In the genomic region with DNA sequence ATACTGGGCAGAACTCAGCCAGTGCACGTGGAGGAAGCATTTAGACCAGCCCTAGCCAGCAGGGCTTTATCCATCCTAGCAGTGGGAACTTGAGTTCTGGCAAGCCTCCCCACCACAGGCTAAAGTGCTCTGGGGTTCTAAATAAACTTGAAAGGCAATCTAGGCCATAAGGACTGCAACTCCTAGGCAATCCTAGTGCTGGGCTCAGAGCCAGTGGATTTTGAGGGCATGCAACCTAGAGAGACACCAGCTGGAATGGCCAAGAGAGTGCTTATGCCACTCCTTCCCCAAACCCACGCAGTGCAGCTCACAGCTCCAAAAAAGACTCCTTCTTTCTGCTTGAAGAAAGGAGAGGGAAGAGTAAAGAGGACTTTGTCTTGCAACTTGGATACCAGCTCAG, we compare ENCODE assay signal across 26 cellular contexts.
A peak's percentile ranks its signal among the peaks of the same experiment; 100 is the strongest.
DNase-seq lines count a peak whose midpoint lies in the region; ATAC-seq lines count a peak whose summit lies in the region.
"Had no signal": no experiment of that assay in that cellular context is flagged by ENCODE, and none has a peak within 500 bp of the region (broad histone marks: within the 10 kb centered on the region; RNA-seq: fewer than 3 reads in every experiment).

No MANE protein-coding gene starts in this region.

- no peaks in the 10 kb centered on the region for H3K27me3 Mint-ChIP-seq in activated CD4-positive, alpha-beta memory T cell treated with anti-CD3 and anti-CD28 coated beads, Interleukin-2, amount 10 ng/mL, durations not matched to agents 7 days and 5 days
- H3K27me3 Mint-ChIP-seq: CD4-positive, alpha-beta T cell; IgD-negative memory B cell; T-cell had no signal

- peak; percentile 16 for ATAC-seq in Right ventricle myocardium superior (ENCODE audit: poor library complexity)
- ATAC-seq in right cardiac atrium = no peak
- ATAC-seq: A549, HCT116, PC-3, T-cell had no signal

- WGBS in right cardiac atrium = 93% methylated on average over 2 of the region's 2 CpGs

- intact Hi-C loops in Right ventricle myocardium superior (cut with DNase I) = no loop called here
- intact Hi-C loops in right cardiac atrium (cut with DNase I) = no loop called here

- CTCF ChIA-PET in activated CD4-positive, alpha-beta memory T cell treated with anti-CD3 and anti-CD28 coated beads, Interleukin-2, amount 10 ng/mL, durations not matched to agents 7 days and 5 days (lab: Charles Lee) = no interaction called here

- no peak overlapping the region for H3K27ac Mint-ChIP-seq in activated CD4-positive, alpha-beta memory T cell treated with anti-CD3 and anti-CD28 coated beads, Interleukin-2, amount 10 ng/mL, durations not matched to agents 7 days and 5 days
- H3K27ac Mint-ChIP-seq: CD4-positive, alpha-beta T cell; IgD-negative memory B cell; T-cell had no signal

- no peak for DNase-seq in Right ventricle myocardium superior
- no peak for DNase-seq in right cardiac atrium
- peak; percentile 41 for DNase-seq in DMS79 (lab: John Stamatoyannopoulos, UW)
- DNase-seq in NCI-H446 treated with DMSO at 0.1 percent for 48 hours (lab: John Stamatoyannopoulos, UW) = peak; percentile 89
- peak; percentile 44 for DNase-seq in myocyte (ENCODE audit: low read depth)
- DNase-seq in stimulated activated naive CD4-positive, alpha-beta T cell treated with Interleukin-2 at 50 U/mL for 16 hours (lab: John Stamatoyannopoulos, UW) = no peak
- no peak for DNase-seq in activated CD4-positive, alpha-beta memory T cell treated with anti-CD3 and anti-CD28 coated beads, Interleukin-2, amount 10 ng/mL, durations not matched to agents 7 days and 5 days
- DNase-seq: AML-193; CD4-positive, alpha-beta T cell; NCI-H1092; NCI-H1417 treated with DMSO at 0.1 percent for 48 hours; NCI-H187 treated with DMSO at 0.1 percent for 48 hours; NCI-H2227 treated with DMSO at 0.1 percent for 48 hours; NCI-H510A treated with DMSO at 0.1 percent for 48 hours; NCI-H748 treated with DMSO at 0.1 percent for 48 hours; NK-92 treated with Interleukin-12 subunit alpha and Interleukin-12 subunit beta, amount 100 ng/mL, for 24 hours; PC-3; RPMI8226; SHP77; T-cell had no signal

- no peaks in the 10 kb centered on the region for H3K27me3 ChIP-seq in right cardiac atrium (ENCODE audit: control insufficient read depth, insufficient read depth)
- H3K27me3 ChIP-seq: BLaER1 treated with 17β-estradiol and CSF1 and Interleukin-3, amounts not matched to agents 10 nM and 100 nM had no signal

- H3K27ac ChIP-seq in right cardiac atrium (ENCODE audit: low read length) = no peak overlapping the region
- H3K27ac ChIP-seq: BLaER1 treated with 17β-estradiol and CSF1 and Interleukin-3, amounts not matched to agents 10 nM and 100 nM; HL-60; KMS-11 had no signal

- no peaks in the 10 kb centered on the region for H3K9me3 Mint-ChIP-seq in activated CD4-positive, alpha-beta memory T cell treated with anti-CD3 and anti-CD28 coated beads, Interleukin-2, amount 10 ng/mL, durations not matched to agents 7 days and 5 days
- H3K9me3 Mint-ChIP-seq: CD4-positive, alpha-beta T cell had no signal

- POLR2A ChIA-PET in activated CD4-positive, alpha-beta memory T cell treated with anti-CD3 and anti-CD28 coated beads, Interleukin-2, amount 10 ng/mL, durations not matched to agents 7 days and 5 days (lab: Charles Lee) = no interaction called here

- H3K4me1 Mint-ChIP-seq in activated CD4-positive, alpha-beta memory T cell treated with anti-CD3 and anti-CD28 coated beads, Interleukin-2, amount 10 ng/mL, durations not matched to agents 7 days and 5 days = no peaks in the 10 kb centered on the region
- H3K4me1 Mint-ChIP-seq: IgD-negative memory B cell, T-cell had no signal

- H3K4me3 Mint-ChIP-seq in activated CD4-positive, alpha-beta memory T cell treated with anti-CD3 and anti-CD28 coated beads, Interleukin-2, amount 10 ng/mL, durations not matched to agents 7 days and 5 days = no peak overlapping the region
- H3K4me3 Mint-ChIP-seq: CD4-positive, alpha-beta T cell; IgD-negative memory B cell; T-cell had no signal

- no peaks in the 10 kb centered on the region for H3K36me3 Mint-ChIP-seq in activated CD4-positive, alpha-beta memory T cell treated with anti-CD3 and anti-CD28 coated beads, Interleukin-2, amount 10 ng/mL, durations not matched to agents 7 days and 5 days (ENCODE audit: low read depth)
- H3K36me3 Mint-ChIP-seq: IgD-negative memory B cell had no signal

- H3K4me1 ChIP-seq in right cardiac atrium (ENCODE audit: control insufficient read depth, insufficient read depth, low read length) = peaks cover 2% of the 10 kb centered on the region
- H3K4me1 ChIP-seq: BLaER1 treated with 17β-estradiol and CSF1 and Interleukin-3, amounts not matched to agents 10 nM and 100 nM had no signal

- no peak overlapping the region for H3K4me3 ChIP-seq in right cardiac atrium (ENCODE audit: low read length)
- H3K4me3 ChIP-seq: A549; BLaER1 treated with 17β-estradiol and CSF1 and Interleukin-3, amounts not matched to agents 10 nM and 100 nM had no signal

- no peaks in the 10 kb centered on the region for H3K9me3 ChIP-seq in right cardiac atrium (ENCODE audit: control insufficient read depth, low read length)
- H3K9me3 ChIP-seq: A549 had no signal

Comparison
In these comparisons a context has a peak if more than half of its experiments do, and no peak if none do; other contexts are left out.
1. DNase-seq: peak in DMS79 (single experiment), NCI-H446 treated with DMSO at 0.1 percent for 48 hours (single experiment) and myocyte (single experiment); none in Right ventricle myocardium superior (single experiment), right cardiac atrium (0 of 3), stimulated activated naive CD4-positive, alpha-beta T cell treated with Interleukin-2 at 50 U/mL for 16 hours (single experiment) and activated CD4-positive, alpha-beta memory T cell treated with anti-CD3 and anti-CD28 coated beads, Interleukin-2, amount 10 ng/mL, durations not matched to agents 7 days and 5 days (single experiment).